18 cellular contexts compared by ENCODE assay signal in genomic region chr5:36610629-36611028, GRCh38. TPM values are rescaled to one million over a fixed set of nuclear protein-coding genes. Genes with fewer than 3 reads are reported as not detected.
A peak's percentile ranks its signal among the peaks of the same experiment; 100 is the strongest.
DNase-seq lines count a peak whose midpoint lies in the region; ATAC-seq and TF ChIP-seq lines count a peak whose summit lies in the region.
"Had no signal": no experiment of that assay in that cellular context is flagged by ENCODE, and none has a peak within 500 bp of the region (broad histone marks: within the 10 kb centered on the region; RNA-seq: fewer than 3 reads in every experiment).

No MANE protein-coding gene starts in this region.

- no peaks in the 10 kb centered on the region for H3K27me3 Mint-ChIP-seq in progenitor cell of endocrine pancreas

- peak overlapping the region; percentile 10 for H3K27ac Mint-ChIP-seq in progenitor cell of endocrine pancreas
- H3K27ac Mint-ChIP-seq in activated naive CD4-positive, alpha-beta T cell treated with anti-CD3 and anti-CD28 coated beads, Interleukin-2, amount 50 U/mL, for 72 hours = no peak overlapping the region
- H3K27ac Mint-ChIP-seq: CD8-positive, alpha-beta memory T cell; GM23338 had no signal

- intact Hi-C loops in Right ventricle myocardium superior (cut with DNase I) (no loop called here), left ventricle myocardium superior (cut with micrococcal nuclease) (no loop called here), left ventricle myocardium inferior (cut with micrococcal nuclease) (no loop called here)

- peak overlapping the region; percentile 83 for H3K27ac ChIP-seq in left ventricle myocardium inferior (replicated peaks)
- H3K27ac ChIP-seq: 22Rv1, BLaER1 had no signal

- DNase-seq in Right ventricle myocardium superior (peak; percentile 54), left ventricle myocardium superior (no peak), left ventricle myocardium inferior (no peak), progenitor cell of endocrine pancreas (ENCODE audit: low spot score, unreplicated experiment) (no peak), hepatic stellate cell (ENCODE audit: low spot score) (no peak), GM10248 (ENCODE audit: extremely low spot score) (no peak)
- DNase-seq in activated naive CD4-positive, alpha-beta T cell treated with anti-CD3 and anti-CD28 coated beads, Interleukin-2, amount 50 U/mL, for 72 hours (ENCODE audit: low spot score in 2 of 2) = no peak
- DNase-seq: CD8-positive, alpha-beta memory T cell; KBM-7; NCI-H1092; NCI-H1694; NCI-H446 treated with DMSO at 0.1 percent for 48 hours; NCI-H748 treated with DMSO at 0.1 percent for 48 hours; SHP77 had no signal

- H3K9me3 Mint-ChIP-seq in progenitor cell of endocrine pancreas (ENCODE audit: low read depth) = no peaks in the 10 kb centered on the region
- no peaks in the 10 kb centered on the region for H3K9me3 Mint-ChIP-seq in activated naive CD4-positive, alpha-beta T cell treated with anti-CD3 and anti-CD28 coated beads, Interleukin-2, amount 50 U/mL, for 72 hours
- H3K9me3 Mint-ChIP-seq: GM23338 had no signal

- no peaks in the 10 kb centered on the region for H3K36me3 ChIP-seq in left ventricle myocardium inferior
- H3K36me3 ChIP-seq: BLaER1 had no signal

- peaks cover 36% of the 10 kb centered on the region for H3K4me1 ChIP-seq in left ventricle myocardium inferior

- H3K36me3 Mint-ChIP-seq in progenitor cell of endocrine pancreas (ENCODE audit: insufficient read depth) = peaks cover 6% of the 10 kb centered on the region
- no peaks in the 10 kb centered on the region for H3K36me3 Mint-ChIP-seq in activated naive CD4-positive, alpha-beta T cell treated with anti-CD3 and anti-CD28 coated beads, Interleukin-2, amount 50 U/mL, for 72 hours
- H3K36me3 Mint-ChIP-seq: CD8-positive, alpha-beta memory T cell had no signal

- no peaks in the 10 kb centered on the region for H3K27me3 ChIP-seq in left ventricle myocardium inferior (ENCODE audit: low read depth)

- H3K4me3 ChIP-seq in left ventricle myocardium inferior = peak overlapping the region; percentile 65
- H3K4me3 ChIP-seq: BLaER1, GM23338 had no signal

- peaks cover 51% of the 10 kb centered on the region for H3K4me1 Mint-ChIP-seq in progenitor cell of endocrine pancreas (ENCODE audit: low read depth)

- ATAC-seq in Right ventricle myocardium superior (ENCODE audit: poor library complexity) (no peak), left ventricle myocardium superior (no peak), HG03432 (IDR thresholded peaks at IDR 0.05; ENCODE audit: unreplicated experiment) (no peak)
- no peak for ATAC-seq in activated naive CD4-positive, alpha-beta T cell treated with anti-CD3 and anti-CD28 coated beads, Interleukin-2, amount 50 U/mL, for 72 hours
- ATAC-seq: GM23338 had no signal

- H3K9me3 ChIP-seq in left ventricle myocardium inferior (replicated peaks) = no peaks in the 10 kb centered on the region
- H3K9me3 ChIP-seq: BLaER1 had no signal

- POLR2A ChIA-PET in GM10248 (lab: Yijun Ruan, JAX) = no interaction called here

- no peak overlapping the region for H3K4me3 Mint-ChIP-seq in progenitor cell of endocrine pancreas (ENCODE audit: low read depth)
- H3K4me3 Mint-ChIP-seq: CD8-positive, alpha-beta memory T cell; GM23338 had no signal

- CTCF ChIA-PET in GM10248 (lab: Yijun Ruan, JAX) = interaction anchor here (1.1 to 1.2 kb wide), 2 partner anchors 23 to 86 kb away, joined by 3 read pairs; no protein-coding TSS in a partner anchor

- TF ChIP-seq CTCF in left ventricle myocardium inferior (IDR thresholded peaks at IDR 0.05; ENCODE audit: borderline replicate concordance) (no peak), progenitor cell of endocrine pancreas (IDR thresholded peaks at IDR 0.05; ENCODE audit: unreplicated experiment) (no peak), GM10248 (IDR thresholded peaks at IDR 0.05; ENCODE audit: control extremely low read depth, extremely low read depth, low read depth, missing control alignments) (no peak)

RNA-seq across cellular contexts. Expression of gene SLC1A3, which starts 4.2 kb away (rescaled TPM):
- total RNA-seq in Right ventricle myocardium superior (93.8 TPM), left ventricle myocardium superior (105 TPM), left ventricle myocardium inferior (144 TPM), progenitor cell of endocrine pancreas (14.0 and 14.5 TPM in 2 replicates)
- total RNA-seq in activated naive CD4-positive, alpha-beta T cell treated with anti-CD3 and anti-CD28 coated beads, Interleukin-2, amount 50 U/mL, for 72 hours = under 1 TPM in 1 of 2 donors, not detected in 1; 0.49 TPM

Comparison
In these comparisons a context has a peak if more than half of its experiments do, and no peak if none do; other contexts are left out.
1. RNA of gene SLC1A3, which starts 4.2 kb away (total RNA-seq): 144 TPM in left ventricle myocardium inferior (single experiment), 105 TPM in left ventricle myocardium superior (single experiment), 93.8 TPM in Right ventricle myocardium superior (single experiment) and 14.0 to 14.5 TPM in progenitor cell of endocrine pancreas; 0.49 TPM in activated naive CD4-positive, alpha-beta T cell treated with anti-CD3 and anti-CD28 coated beads, Interleukin-2, amount 50 U/mL, for 72 hours; every median in the first group is over 10 times any median in the second.